ENCODE assay signal across 9 cellular contexts in the genomic region with DNA sequence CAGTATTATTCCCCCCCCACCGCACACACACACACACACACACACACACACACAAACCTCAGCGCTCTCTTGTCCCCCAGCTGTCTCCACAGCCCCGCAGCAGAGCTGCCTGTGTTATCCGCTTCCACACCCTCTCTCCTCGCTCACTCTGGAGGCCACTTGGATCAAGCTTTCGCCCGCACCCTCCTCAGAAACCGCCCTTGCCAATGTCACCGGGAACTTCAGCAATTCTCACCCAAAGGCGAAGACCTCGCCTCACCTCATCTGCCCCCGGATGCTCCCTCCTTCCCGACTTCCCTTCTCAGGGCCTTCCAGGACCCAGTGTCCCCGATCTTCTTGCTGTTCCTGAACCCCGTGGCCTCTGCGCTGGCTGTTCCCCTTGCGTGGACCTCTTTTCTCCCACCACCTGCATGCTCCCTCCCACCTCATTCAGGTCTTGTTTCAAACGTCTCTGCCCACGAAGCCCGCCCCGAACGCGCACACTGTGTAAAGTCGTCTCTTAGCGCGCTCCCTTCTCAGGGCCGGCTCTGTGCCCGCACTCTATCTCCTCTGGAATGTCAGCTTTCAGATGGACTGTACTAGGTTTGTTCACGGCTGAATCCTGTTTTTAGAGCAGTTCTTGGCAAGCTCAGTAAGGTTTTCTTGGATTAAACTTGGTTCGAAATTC. TPM values are rescaled to one million over a fixed set of nuclear protein-coding genes. Genes with fewer than 3 reads are reported as not detected.
DNase-seq lines count a peak whose midpoint lies in the region; ATAC-seq and TF ChIP-seq lines count a peak whose summit lies in the region.
"Had no signal": no experiment of that assay in that cellular context is flagged by ENCODE, and none has a peak within 500 bp of the region (broad histone marks: within the 10 kb centered on the region; RNA-seq: fewer than 3 reads in every experiment).

No MANE protein-coding gene starts in this region.

- TF ChIP-seq POLR2A in HCT116 (IDR thresholded peaks at IDR 0.05; ENCODE audit: borderline replicate concordance, extremely low read depth, insufficient read depth, insufficient read length) (no peak), spleen (IDR thresholded peaks at IDR 0.05) (no peak)

- H3K27ac ChIP-seq in HCT116 (ENCODE audit: low read depth, low read length) (peak overlapping the region; percentile 93), right atrium auricular region (peak overlapping the region; percentile 87 to 88), spleen (peak overlapping the region in 3 of 8 donors; percentile 81 to 84 (median 83)), substantia nigra (ENCODE audit: low read depth, low read length, poor library complexity, severe bottlenecking) (no peak overlapping the region)

- H3K79me2 ChIP-seq in HCT116 (ENCODE audit: insufficient read depth, low read length), result no peaks in the 10 kb centered on the region; the same call in 1 of the 2 replicates

- H3K4me2 ChIP-seq in HCT116 (ENCODE audit: low read length), result peak overlapping the region; percentile 94

- POLR2A ChIA-PET in HCT116 (lab: Charles Lee), result interaction anchor here (0.8 to 4.3 kb wide), 7 partner anchors 9 to 18 kb away, joined by 3 to 41 read pairs (median 10); a partner anchor contains a TSS

- TF ChIP-seq CTCF in HCT116 (IDR thresholded peaks at IDR 0.05 in 2 of 3, conservative IDR thresholded peaks at IDR 0.05 in 1 of 3; ENCODE audit: borderline replicate concordance in 1 of 3, insufficient read depth in 1 of 3, low read depth in 2 of 3, low read length in 2 of 3) (no peak), right atrium auricular region (IDR thresholded peaks at IDR 0.05) (no peak), spleen (IDR thresholded peaks at IDR 0.05 in 8 of 11, conservative IDR thresholded peaks at IDR 0.05 in 3 of 11) (no peak)

- WGBS in spleen, 5 donors, result 6 to 10% (median 7%) methylated on average over 30 of the region's 30 CpGs

- H3K4me3 ChIP-seq in HCT116 (replicated peaks in 1 of 2; ENCODE audit: low read depth in 1 of 2, low read length in 2 of 2), result peak overlapping the region; percentile 70 to 73
- peak overlapping the region; percentile 73 to 76 for H3K4me3 ChIP-seq in right atrium auricular region
- peak overlapping the region; percentile 25 to 89 (median 68) for H3K4me3 ChIP-seq in spleen

- H3K27me3 ChIP-seq in HCT116 (ENCODE audit: insufficient read depth, low read length), result no peaks in the 10 kb centered on the region
- no peaks in the 10 kb centered on the region for H3K27me3 ChIP-seq in right atrium auricular region
- peaks cover 0 to 40% (median 11%) of the 10 kb centered on the region in 7 donors for H3K27me3 ChIP-seq in spleen (replicated peaks in 1 of 7)

- intact Hi-C loops in HCT116 (cut with micrococcal nuclease), result loop anchor here (1.0 to 2.0 kb wide), 2 partner anchors 15 to 17 kb away; a partner anchor contains a TSS
- intact Hi-C loops in spleen (cut with DNase I; ENCODE audit: low total_unique reads), result no loop called here

- RAD21 ChIA-PET in HCT116 (lab: Charles Lee; ENCODE audit: low non-redundant PET in 1 of 2, low total read pairs in 2 of 2, uncharacterized antibody in 2 of 2, unreplicated experiment in 2 of 2), result interaction anchor here in 1 of 2 experiments (0.7 to 1.2 kb wide), 2 partner anchors 9 to 29 kb away, joined by 3 to 6 read pairs; no protein-coding TSS in a partner anchor

- no peak overlapping the region for H2AFZ ChIP-seq in HCT116 (ENCODE audit: low read depth, low read length, poor library complexity, severe bottlenecking)

- H3K4me1 ChIP-seq in HCT116 (ENCODE audit: control insufficient read depth in 1 of 2, insufficient read depth in 2 of 2, low read length in 2 of 2), result peaks cover 23 to 55% of the 10 kb centered on the region in 2 experiments
- peaks cover 0 to 30% of the 10 kb centered on the region in 2 donors for H3K4me1 ChIP-seq in right atrium auricular region
- peaks cover 17 to 56% (median 48%) of the 10 kb centered on the region in 6 donors for H3K4me1 ChIP-seq in spleen

- TF ChIP-seq RAD21 in HCT116 (IDR thresholded peaks at IDR 0.05; ENCODE audit: low read depth), result no peak

- no TSS peak for BruUV-seq in HCT116 (replicated peaks; lab: Mats Ljungman, UMichigan)

- no peaks in the 10 kb centered on the region for H3K9me3 ChIP-seq in HCT116 (ENCODE audit: control insufficient read depth in 1 of 2, insufficient read depth in 1 of 2, low read depth in 1 of 2, low read length in 2 of 2)
- no peaks in the 10 kb centered on the region for H3K9me3 ChIP-seq in right atrium auricular region
- peaks cover 0 to 10% (median 0%) of the 10 kb centered on the region in 8 donors for H3K9me3 ChIP-seq in spleen

- H3K36me3 ChIP-seq in HCT116 (ENCODE audit: control insufficient read depth in 1 of 2, insufficient read depth in 2 of 2, low read length in 2 of 2), result no peaks in the 10 kb centered on the region
- H3K36me3 ChIP-seq in right atrium auricular region, result no peaks in the 10 kb centered on the region
- no peaks in the 10 kb centered on the region for H3K36me3 ChIP-seq in spleen

- no peak for DNase-seq in HCT116 (ENCODE audit: low read depth, low spot score)
- peak; percentile 56 to 62 for DNase-seq in activated T-cell treated with anti-CD3 and anti-CD28 coated beads, Interleukin-2, amount 50 U/mL, for 48 hours
- no peak for DNase-seq in right atrium auricular region (ENCODE audit: low spot score)
- DNase-seq in spleen, result no peak
- DNase-seq in SHP77 (lab: John Stamatoyannopoulos, UW), result no peak
- no peak for DNase-seq in substantia nigra (lab: John Stamatoyannopoulos, UW)
- DNase-seq in NCI-H2227 (lab: John Stamatoyannopoulos, UW; ENCODE audit: unreplicated experiment), result no peak

- no peaks in the 10 kb centered on the region for H3K9me2 ChIP-seq in HCT116 (ENCODE audit: insufficient read depth)

- no peaks in the 10 kb centered on the region for H4K20me1 ChIP-seq in HCT116 (ENCODE audit: insufficient read depth)

- peak overlapping the region; percentile 78 for H3K9ac ChIP-seq in HCT116 (ENCODE audit: low read length)

- no peak for ATAC-seq in HCT116
- no peak for ATAC-seq in HG03469 (IDR thresholded peaks at IDR 0.05; ENCODE audit: unreplicated experiment)

- CTCF ChIA-PET in HCT116 (lab: Charles Lee), result interaction anchor here (0.9 kb wide), 1 partner anchor 14 kb away, joined by 3 read pairs; no protein-coding TSS in a partner anchor

TF ChIP-seq in HCT116, 20 proteins besides CTCF, POLR2A, EP300 and RAD21:
- TF ChIP-seq SRF (IDR thresholded peaks at IDR 0.05; ENCODE audit: low read depth) (no peak), ZNF274 (IDR thresholded peaks at IDR 0.05; ENCODE audit: low read depth, low read length) (no peak), CEBPB (IDR thresholded peaks at IDR 0.05; ENCODE audit: low read depth) (no peak), SP1 (IDR thresholded peaks at IDR 0.05; ENCODE audit: low read depth) (no peak), YY1 (IDR thresholded peaks at IDR 0.05; ENCODE audit: extremely low read depth, insufficient replicate concordance, low read depth, low read length) (no peak), CBX3 (IDR thresholded peaks at IDR 0.05; ENCODE audit: low read depth) (no peak), POLR2AphosphoS5 (IDR thresholded peaks at IDR 0.05; ENCODE audit: low read depth, low read length) (no peak), EZH2 (IDR thresholded peaks at IDR 0.05) (no peak), SIN3A (IDR thresholded peaks at IDR 0.05; ENCODE audit: low read depth) (no peak)
- TF ChIP-seq, protein P1, sequence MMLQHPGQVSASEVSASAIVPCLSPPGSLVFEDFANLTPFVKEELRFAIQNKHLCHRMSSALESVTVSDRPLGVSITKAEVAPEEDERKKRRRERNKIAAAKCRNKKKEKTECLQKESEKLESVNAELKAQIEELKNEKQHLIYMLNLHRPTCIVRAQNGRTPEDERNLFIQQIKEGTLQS (IDR thresholded peaks at IDR 0.05), result no peak
- TF ChIP-seq, protein P2, sequence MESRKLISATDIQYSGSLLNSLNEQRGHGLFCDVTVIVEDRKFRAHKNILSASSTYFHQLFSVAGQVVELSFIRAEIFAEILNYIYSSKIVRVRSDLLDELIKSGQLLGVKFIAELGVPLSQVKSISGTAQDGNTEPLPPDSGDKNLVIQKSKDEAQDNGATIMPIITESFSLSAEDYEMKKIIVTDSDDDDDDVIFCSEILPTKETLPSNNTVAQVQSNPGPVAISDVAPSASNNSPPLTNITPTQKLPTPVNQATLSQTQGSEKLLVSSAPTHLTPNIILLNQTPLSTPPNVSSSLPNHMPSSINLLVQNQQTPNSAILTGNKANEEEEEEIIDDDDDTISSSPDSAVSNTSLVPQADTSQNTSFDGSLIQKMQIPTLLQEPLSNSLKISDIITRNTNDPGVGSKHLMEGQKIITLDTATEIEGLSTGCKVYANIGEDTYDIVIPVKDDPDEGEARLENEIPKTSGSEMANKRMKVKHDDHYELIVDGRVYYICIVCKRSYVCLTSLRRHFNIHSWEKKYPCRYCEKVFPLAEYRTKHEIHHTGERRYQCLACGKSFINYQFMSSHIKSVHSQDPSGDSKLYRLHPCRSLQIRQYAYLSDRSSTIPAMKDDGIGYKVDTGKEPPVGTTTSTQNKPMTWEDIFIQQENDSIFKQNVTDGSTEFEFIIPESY (IDR thresholded peaks at IDR 0.05; ENCODE audit: extremely low read depth, insufficient replicate concordance, low read length), result no peak
- TF ChIP-seq, protein P3, sequence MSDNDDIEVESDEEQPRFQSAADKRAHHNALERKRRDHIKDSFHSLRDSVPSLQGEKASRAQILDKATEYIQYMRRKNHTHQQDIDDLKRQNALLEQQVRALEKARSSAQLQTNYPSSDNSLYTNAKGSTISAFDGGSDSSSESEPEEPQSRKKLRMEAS (IDR thresholded peaks at IDR 0.05), result no peak
TF ChIP-seq in HCT116: peak in this region for 0.

RNA-seq across cellular contexts. Expression of a gene that starts 0.9 kb away (rescaled TPM):
- 30.2 TPM for total RNA-seq in HCT116 (2021; ENCODE audit: unreplicated experiment)
- 21.9 and 25.3 TPM in 2 replicates for polyA plus RNA-seq in HCT116 (2012)
- 1 to 10 TPM; 4.1 to 7.7 TPM for total RNA-seq in right atrium auricular region
- 1 to 10 TPM in 6 of 7 donors, under 1 TPM in 1; 0.81 to 3.9 (median 1.9) TPM for total RNA-seq in spleen
- 1 to 10 TPM; 1.0 to 1.3 (median 1.2) TPM for polyA plus RNA-seq in spleen

RNA-seq across cellular contexts. Expression of a gene that starts 17.2 kb away (rescaled TPM):
- total RNA-seq in HCT116 (2021; ENCODE audit: unreplicated experiment) (51.8 TPM), right atrium auricular region (10 to 100 TPM; 10.0 to 11.2 TPM), spleen (10 to 100 TPM; 14.3 to 34.1 (median 26.6) TPM)
- polyA plus RNA-seq in HCT116 (2012), result 34.1 and 37.8 TPM in 2 replicates
- polyA plus RNA-seq in spleen, result 10 to 100 TPM; 12.5 to 25.0 (median 24.1) TPM

RNA-seq across cellular contexts. Expression of a gene that starts 37.8 kb away (rescaled TPM):
- total RNA-seq in HCT116 (2021; ENCODE audit: unreplicated experiment) (2,432 TPM), right atrium auricular region (1,000 to 10,000 TPM; 1,155 to 1,413 TPM), spleen (1,000 to 10,000 TPM; 1,202 to 2,949 (median 1,651) TPM)
- 5,228 and 5,585 TPM in 2 replicates for polyA plus RNA-seq in HCT116 (2012)
- 1,000 to 10,000 TPM; 2,379 to 3,598 (median 2,966) TPM for polyA plus RNA-seq in spleen

RNA-seq across cellular contexts. Expression of a gene that starts 55.1 kb away (rescaled TPM):
- total RNA-seq in HCT116 (2021; ENCODE audit: unreplicated experiment) (7.6 TPM), right atrium auricular region (1 to 10 TPM; 4.4 to 9.1 TPM), spleen (10 to 100 TPM; 18.9 to 44.0 (median 22.5) TPM)
- polyA plus RNA-seq in HCT116 (2012), result 5.7 and 6.3 TPM in 2 replicates
- 10 to 100 TPM; 11.6 to 19.7 (median 18.4) TPM for polyA plus RNA-seq in spleen

RNA-seq across cellular contexts. Expression of a gene that starts 58.5 kb away (rescaled TPM):
- not detected for total RNA-seq in HCT116 (2021; ENCODE audit: unreplicated experiment)
- 0.02 TPM in 1 of 2 replicates, not detected in the other for polyA plus RNA-seq in HCT116 (2012)
- total RNA-seq in right atrium auricular region, result not detected
- not detected for total RNA-seq in spleen
- not detected for polyA plus RNA-seq in spleen
- total RNA-seq: RPMI7951 had no signal

Comparison
In these comparisons a context has a peak if more than half of its experiments do, and no peak if none do; other contexts are left out.
1. DNase-seq: peak in activated T-cell treated with anti-CD3 and anti-CD28 coated beads, Interleukin-2, amount 50 U/mL, for 48 hours (2 of 2); none in HCT116 (single experiment), right atrium auricular region (single experiment), spleen (single experiment), SHP77 (0 of 2), substantia nigra (0 of 49) and NCI-H2227 (single experiment).
2. Peak in every context shown above with its lines, with median percentiles within 50 percentile points of each other: H3K4me3 ChIP-seq.